Comparison of ENCODE assay signal across 18 cellular contexts in genomic region chr11:47573321-47573720, GRCh38. TPM values are rescaled to one million over a fixed set of nuclear protein-coding genes. Genes with fewer than 3 reads are reported as not detected.
DNase-seq lines count a peak whose midpoint lies in the region; ATAC-seq, FAIRE-seq and TF ChIP-seq lines count a peak whose summit lies in the region.
"Had no signal": no experiment of that assay in that cellular context is flagged by ENCODE, and none has a peak within 500 bp of the region (broad histone marks: within the 10 kb centered on the region; RNA-seq: fewer than 3 reads in every experiment).

No MANE protein-coding gene starts in this region.

- peaks cover 23% of the 10 kb centered on the region for H3K4me1 Mint-ChIP-seq in CD4-positive, alpha-beta T cell (ENCODE audit: low read depth)
- H3K4me1 Mint-ChIP-seq in neural crest cell = peaks cover 15% of the 10 kb centered on the region

- H3K27ac Mint-ChIP-seq in CD4-positive, alpha-beta T cell = peak overlapping the region; percentile 39
- no peak overlapping the region for H3K27ac Mint-ChIP-seq in neural crest cell (ENCODE audit: unreplicated experiment)

- H3K36me3 Mint-ChIP-seq in CD4-positive, alpha-beta T cell (ENCODE audit: low read depth) = peaks cover 83% of the 10 kb centered on the region
- peaks cover 9% of the 10 kb centered on the region for H3K36me3 Mint-ChIP-seq in neural crest cell (ENCODE audit: low read depth)

- no peaks in the 10 kb centered on the region for H3K9me3 ChIP-seq in CD4-positive, alpha-beta T cell (ENCODE audit: control insufficient read depth, low read length)
- no peaks in the 10 kb centered on the region for H3K9me3 ChIP-seq in H1 (ENCODE audit: insufficient read depth in 2 of 2, low read depth in 1 of 2, low read length in 1 of 2)
- H3K9me3 ChIP-seq: body of pancreas, HAP-1, thyroid gland had no signal

- TF ChIP-seq RAD21 in H1 (IDR thresholded peaks at IDR 0.05 in 1 of 2, conservative IDR thresholded peaks at IDR 0.05 in 1 of 2; ENCODE audit: low read depth in 2 of 2, low read length in 2 of 2) = no peak

- TF ChIP-seq POLR2A in H1 (IDR thresholded peaks at IDR 0.05; ENCODE audit: control extremely low read depth in 1 of 2, low read depth in 2 of 2, low read length in 2 of 2) = no peak

- no peak overlapping the region for H2BK15ac ChIP-seq in H1 (ENCODE audit: low read length)

- H3K9me3 Mint-ChIP-seq in CD4-positive, alpha-beta T cell = no peaks in the 10 kb centered on the region
- no peaks in the 10 kb centered on the region for H3K9me3 Mint-ChIP-seq in neural crest cell
- H3K9me3 Mint-ChIP-seq: naive thymus-derived CD8-positive, alpha-beta T cell had no signal

- no peak for TF ChIP-seq CTCF in CD4-positive, alpha-beta T cell (IDR thresholded peaks at IDR 0.05)
- TF ChIP-seq CTCF in H1 (IDR thresholded peaks at IDR 0.05; ENCODE audit: control extremely low read depth in 1 of 3, insufficient read depth in 1 of 3, low read depth in 1 of 3, low read length in 3 of 3) = no peak
- TF ChIP-seq CTCF in neural crest cell (conservative IDR thresholded peaks at IDR 0.05) = no peak

- H3K4me1 ChIP-seq in H1 (replicated peaks in 1 of 4; ENCODE audit: control insufficient read depth in 3 of 4, insufficient read depth in 4 of 4, low read length in 3 of 4) = peaks cover 0 to 5% (median 2%) of the 10 kb centered on the region in 4 experiments; a peak in 2 of 7 replicates

- no peak overlapping the region for H2AK5ac ChIP-seq in H1 (ENCODE audit: low read depth, low read length)

- H3K14ac ChIP-seq in H1 (ENCODE audit: insufficient read length) = no peak overlapping the region

- H3K4me2 ChIP-seq in H1 (ENCODE audit: insufficient read depth in 1 of 2, low read depth in 2 of 2, low read length in 2 of 2) = no peak overlapping the region

- no peak overlapping the region for H3K18ac ChIP-seq in H1 (ENCODE audit: extremely low read depth, low read length)

- H2BK20ac ChIP-seq in H1 (ENCODE audit: low read length) = no peak overlapping the region

- TF ChIP-seq EP300 in H1 (IDR thresholded peaks at IDR 0.05; ENCODE audit: borderline replicate concordance in 1 of 2, low read depth in 2 of 2, low read length in 2 of 2) = no peak

- no peak for FAIRE-seq in H1 (lab: Jason Lieb, UNC)

- POLR2A ChIA-PET in CD4-positive, alpha-beta T cell (lab: Charles Lee) = interaction anchor here (0.7 to 1.3 kb wide), 2 partner anchors 8 to 12 kb away, joined by 3 to 5 read pairs; partner anchors contain the start of gene PTPMT1
- POLR2A ChIA-PET in H1 (lab: Charles Lee; ENCODE audit: partially characterized antibody) = interaction anchor here (1.2 to 4.2 kb wide), 8 partner anchors 8 to 156 kb away, joined by 3 to 25 read pairs (median 6); partner anchors contain the start of genes C1QTNF4, CELF1, FAM180B and PTPMT1

- no peak for DNase-seq in CD4-positive, alpha-beta T cell
- DNase-seq in H1 (ENCODE audit: low read depth in 1 of 2, low spot score in 2 of 2) (no peak), neural crest cell (ENCODE audit: low read depth, low spot score) (no peak), kidney tubule cell (ENCODE audit: low spot score) (no peak), COLO668 (lab: John Stamatoyannopoulos, UW; ENCODE audit: unreplicated experiment) (no peak), ecto neural progenitor cell (ENCODE audit: low spot score) (no peak)
- DNase-seq: ACHN; activated CD4-positive, alpha-beta T cell treated with anti-CD3 and anti-CD28 coated beads for 1 hour; activated naive CD4-positive, alpha-beta T cell; body of pancreas; effector CD8-positive, alpha-beta T cell; MV-4-11; naive thymus-derived CD8-positive, alpha-beta T cell; NK-92 treated with Interleukin-12 subunit alpha and Interleukin-12 subunit beta, amount 100 ng/mL, for 24 hours; retina; thyroid gland had no signal

- intact Hi-C loops in CD4-positive, alpha-beta T cell (cut with DNase I, micrococcal nuclease) = loop anchor here in 1 of 2 experiments (10.0 kb wide), 2 partner anchors 299 to 869 kb away; partner anchors contain the start of genes ARHGAP1, MADD and ZNF408

- peaks cover 6% of the 10 kb centered on the region; the same call in 1 of the 2 replicates for H3K79me1 ChIP-seq in H1 (ENCODE audit: low read depth, low read length)

- H2AFZ ChIP-seq in H1 (ENCODE audit: low read length) = no peak overlapping the region

- ATAC-seq in CD4-positive, alpha-beta T cell (ENCODE audit: poor library complexity) = no peak
- ATAC-seq: body of pancreas; naive thymus-derived CD8-positive, alpha-beta T cell had no signal

- H2BK5ac ChIP-seq in H1 (ENCODE audit: low read depth, low read length) = no peak overlapping the region

- no peak overlapping the region for H2BK12ac ChIP-seq in H1 (ENCODE audit: low read depth, low read length)

- H3K23ac ChIP-seq in H1 (ENCODE audit: insufficient read length) = no peak overlapping the region

- H3K4ac ChIP-seq in H1 (replicated peaks; ENCODE audit: insufficient read length, low read depth, low read length) = no peak overlapping the region

- no peaks in the 10 kb centered on the region for H3K27me3 Mint-ChIP-seq in CD4-positive, alpha-beta T cell
- no peaks in the 10 kb centered on the region for H3K27me3 Mint-ChIP-seq in neural crest cell (ENCODE audit: low read depth)
- H3K27me3 Mint-ChIP-seq: naive thymus-derived CD8-positive, alpha-beta T cell had no signal

- peaks cover 11 to 46% (median 24%) of the 10 kb centered on the region in 4 experiments for H3K36me3 ChIP-seq in H1 (ENCODE audit: control insufficient read depth in 2 of 4, insufficient read depth in 4 of 4, low read length in 3 of 4)

- H3K9ac ChIP-seq in H1 (replicated peaks in 1 of 4; ENCODE audit: extremely low read depth in 1 of 4, low read depth in 3 of 4, low read length in 3 of 4) = peak overlapping the region in 1 of 4 experiments; percentile 25; a peak in 1 of 7 replicates

- no peak overlapping the region for H3K56ac ChIP-seq in H1 (replicated peaks; ENCODE audit: insufficient read length, low read depth, low read length)

- WGBS in H1 (ENCODE audit: extremely low coverage in 1 of 2, insufficient coverage in 1 of 2, insufficient read length in 1 of 2, insufficient replicate concordance in 2 of 2, low coverage in 1 of 2, low lambda C conversion rate in 2 of 2, missing lambda C conversion rate in 1 of 2), 2 experiments = 92% methylated on average over 11 of the region's 11 CpGs; no CpG with 5 or more reads in 1 of the 2 experiments

- H4K20me1 ChIP-seq in H1 (replicated peaks in 1 of 2; ENCODE audit: control insufficient read depth in 1 of 2, insufficient read depth in 2 of 2, low read length in 2 of 2) = peaks cover 0 to 8% of the 10 kb centered on the region in 2 experiments

- H3K79me2 ChIP-seq in H1 (ENCODE audit: control insufficient read depth in 1 of 2, insufficient read depth in 2 of 2, low read length in 2 of 2) = peaks cover 0 to 14% of the 10 kb centered on the region in 2 experiments; a peak in 2 of 4 replicates

- H3K27ac ChIP-seq in CD4-positive, alpha-beta T cell (ENCODE audit: low read depth, low read length) = no peak overlapping the region
- H3K27ac ChIP-seq in H1 (ENCODE audit: low read depth, low read length) = no peak overlapping the region
- H3K27ac ChIP-seq: body of pancreas, thyroid gland had no signal

- no peak overlapping the region for H4K91ac ChIP-seq in H1 (replicated peaks; ENCODE audit: insufficient read length, low read length)

- H2BK120ac ChIP-seq in H1 (replicated peaks; ENCODE audit: low read depth, low read length) = no peak overlapping the region

- H3K4me3 Mint-ChIP-seq in CD4-positive, alpha-beta T cell = no peak overlapping the region
- H3K4me3 Mint-ChIP-seq in neural crest cell = peak overlapping the region; percentile 23
- H3K4me3 Mint-ChIP-seq: naive thymus-derived CD8-positive, alpha-beta T cell had no signal

- H3K27me3 ChIP-seq in CD4-positive, alpha-beta T cell (ENCODE audit: control insufficient read depth, insufficient read depth, low read length) = no peaks in the 10 kb centered on the region
- no peaks in the 10 kb centered on the region for H3K27me3 ChIP-seq in H1 (replicated peaks in 1 of 4; ENCODE audit: control insufficient read depth in 3 of 4, extremely low read depth in 1 of 4, insufficient read depth in 3 of 4, low read length in 3 of 4)
- H3K27me3 ChIP-seq: body of pancreas, thyroid gland had no signal

- CTCF ChIA-PET in CD4-positive, alpha-beta T cell (lab: Charles Lee) = interaction anchor here (0.9 to 1.1 kb wide), 2 partner anchors 10 to 20 kb away, joined by 3 read pairs; no protein-coding TSS in a partner anchor
- CTCF ChIA-PET in H1 (lab: Charles Lee; ENCODE audit: partially characterized antibody) = interaction anchor here (0.9 kb wide), 1 partner anchor 25 kb away, joined by 3 read pairs; no protein-coding TSS in a partner anchor

- H4K8ac ChIP-seq in H1 (ENCODE audit: extremely low read depth, insufficient read depth, low read length) = peak overlapping the region; percentile 58; the same call in 1 of the 2 replicates

- H3K23me2 ChIP-seq in H1 (ENCODE audit: low read depth, low read length) = no peaks in the 10 kb centered on the region

- H3K4me3 ChIP-seq in H1 (ENCODE audit: extremely low read depth in 1 of 4, insufficient read depth in 2 of 4, low read depth in 3 of 4, low read length in 4 of 4) = no peak overlapping the region
- H3K4me3 ChIP-seq: body of pancreas, HAP-1, thyroid gland had no signal

- H4K5ac ChIP-seq in H1 (ENCODE audit: insufficient read length, low read depth, low read length) = no peak overlapping the region

RNA-seq across cellular contexts. Expression of gene KBTBD4, which starts 5.4 kb away (rescaled TPM):
- 10 to 100 TPM; 29.1 to 30.2 TPM for total RNA-seq in CD4-positive, alpha-beta T cell
- total RNA-seq in H1 (2021; fragmentation: NEBNext Ultra II Directional; extraction: Animal tissue kit (Norgen Biotek cat#: 25700)) = 12.0 and 14.0 TPM in 2 replicates
- polyA plus RNA-seq in H1 (2011; rRNA removed) = 15.8 and 19.5 TPM in 2 replicates
- polyA plus RNA-seq in H1 (2011; cell fraction: cytosol; rRNA removed) = 16.5 TPM
- polyA plus RNA-seq in H1 (2011; cell fraction: nucleus; rRNA removed) = 13.0 TPM
- 17.3 to 20.9 TPM (median 18.4 TPM) in 4 replicates for polyA plus RNA-seq in H1 (2012, experiment 1 of 2)
- 16.9 TPM for polyA plus RNA-seq in H1 (2012, experiment 2 of 2)
- polyA plus RNA-seq in H1 (2013, experiment 1 of 2) = 6.7 TPM
- 6.3 TPM for polyA plus RNA-seq in H1 (2013, experiment 2 of 2)
- 31.4 and 31.8 TPM in 2 replicates for polyA minus RNA-seq in H1 (2011; rRNA and poly(A)+ RNA removed)
- 9.2 TPM for polyA minus RNA-seq in H1 (2011; cell fraction: cytosol; rRNA and poly(A)+ RNA removed)
- polyA minus RNA-seq in H1 (2011; cell fraction: nucleus; rRNA and poly(A)+ RNA removed) = 11.4 TPM
- total RNA-seq in neural crest cell = 15.4 and 16.6 TPM in 2 replicates

RNA-seq across cellular contexts. Expression of gene NDUFS3, which starts 5.6 kb away (rescaled TPM):
- total RNA-seq in CD4-positive, alpha-beta T cell = 100 to 1,000 TPM; 139 to 144 TPM
- 135 and 136 TPM in 2 replicates for total RNA-seq in H1 (2021; fragmentation: NEBNext Ultra II Directional; extraction: Animal tissue kit (Norgen Biotek cat#: 25700))
- 201 and 241 TPM in 2 replicates for polyA plus RNA-seq in H1 (2011; rRNA removed)
- polyA plus RNA-seq in H1 (2011; cell fraction: cytosol; rRNA removed) = 379 TPM
- polyA plus RNA-seq in H1 (2011; cell fraction: nucleus; rRNA removed) = 109 TPM
- polyA plus RNA-seq in H1 (2012, experiment 1 of 2) = 129 to 161 TPM (median 145 TPM) in 4 replicates
- polyA plus RNA-seq in H1 (2012, experiment 2 of 2) = 125 TPM
- polyA plus RNA-seq in H1 (2013, experiment 1 of 2) = 112 TPM
- polyA plus RNA-seq in H1 (2013, experiment 2 of 2) = 113 TPM
- polyA minus RNA-seq in H1 (2011; rRNA and poly(A)+ RNA removed) = 133 and 176 TPM in 2 replicates
- 34.5 TPM for polyA minus RNA-seq in H1 (2011; cell fraction: cytosol; rRNA and poly(A)+ RNA removed)
- 58.6 TPM for polyA minus RNA-seq in H1 (2011; cell fraction: nucleus; rRNA and poly(A)+ RNA removed)
- total RNA-seq in neural crest cell = 172 and 178 TPM in 2 replicates

RNA-seq across cellular contexts. Expression of gene PTPMT1, which starts 7.9 kb away (rescaled TPM):
- 10 to 100 TPM; 18.9 to 26.7 TPM for total RNA-seq in CD4-positive, alpha-beta T cell
- total RNA-seq in H1 (2021; fragmentation: NEBNext Ultra II Directional; extraction: Animal tissue kit (Norgen Biotek cat#: 25700)) = 44.8 and 48.4 TPM in 2 replicates
- 105 TPM in 2 replicates for polyA plus RNA-seq in H1 (2011; rRNA removed)
- polyA plus RNA-seq in H1 (2011; cell fraction: cytosol; rRNA removed) = 108 TPM
- 64.6 TPM for polyA plus RNA-seq in H1 (2011; cell fraction: nucleus; rRNA removed)
- 52.6 to 82.7 TPM (median 70.7 TPM) in 4 replicates for polyA plus RNA-seq in H1 (2012, experiment 1 of 2)
- 54.0 TPM for polyA plus RNA-seq in H1 (2012, experiment 2 of 2)
- 58.8 TPM for polyA plus RNA-seq in H1 (2013, experiment 1 of 2)
- 68.4 TPM for polyA plus RNA-seq in H1 (2013, experiment 2 of 2)
- 30.8 TPM in 2 replicates for polyA minus RNA-seq in H1 (2011; rRNA and poly(A)+ RNA removed)
- 26.8 TPM for polyA minus RNA-seq in H1 (2011; cell fraction: cytosol; rRNA and poly(A)+ RNA removed)
- 32.4 TPM for polyA minus RNA-seq in H1 (2011; cell fraction: nucleus; rRNA and poly(A)+ RNA removed)
- total RNA-seq in neural crest cell = 41.8 and 47.0 TPM in 2 replicates

RNA-seq across cellular contexts. Expression of gene FAM180B, which starts 13.2 kb away (rescaled TPM):
- total RNA-seq in CD4-positive, alpha-beta T cell = under 1 TPM; 0.55 to 0.92 TPM
- total RNA-seq in H1 (2021; fragmentation: NEBNext Ultra II Directional; extraction: Animal tissue kit (Norgen Biotek cat#: 25700)) = not detected in 2 replicates
- polyA plus RNA-seq in H1 (2011; rRNA removed) = 0.09 TPM in 1 of 2 replicates, not detected in the other
- polyA plus RNA-seq in H1 (2011; cell fraction: cytosol; rRNA removed) = 0.05 TPM
- polyA plus RNA-seq in H1 (2011; cell fraction: nucleus; rRNA removed) = 0.19 TPM
- 0.15 to 0.25 TPM in 2 of 4 replicates, not detected in the others for polyA plus RNA-seq in H1 (2012, experiment 1 of 2)
- not detected for polyA plus RNA-seq in H1 (2012, experiment 2 of 2)
- 0.04 TPM for polyA plus RNA-seq in H1 (2013, experiment 1 of 2)
- polyA plus RNA-seq in H1 (2013, experiment 2 of 2) = 0.04 TPM
- 0.22 TPM in 1 of 2 replicates, not detected in the other for polyA minus RNA-seq in H1 (2011; rRNA and poly(A)+ RNA removed)
- not detected for polyA minus RNA-seq in H1 (2011; cell fraction: cytosol; rRNA and poly(A)+ RNA removed)
- not detected for polyA minus RNA-seq in H1 (2011; cell fraction: nucleus; rRNA and poly(A)+ RNA removed)
- 0.35 and 0.50 TPM in 2 replicates for total RNA-seq in neural crest cell
- total RNA-seq: lung microvascular endothelial cell had no signal
- polyA plus RNA-seq: naive thymus-derived CD8-positive, alpha-beta T cell had no signal

RNA-seq across cellular contexts. Expression of gene CELF1, which starts 20.4 kb away (rescaled TPM):
- total RNA-seq in CD4-positive, alpha-beta T cell = 100 to 1,000 TPM; 103 to 111 TPM
- total RNA-seq in H1 (2021; fragmentation: NEBNext Ultra II Directional; extraction: Animal tissue kit (Norgen Biotek cat#: 25700)) = 194 and 197 TPM in 2 replicates
- 114 and 131 TPM in 2 replicates for polyA plus RNA-seq in H1 (2011; rRNA removed)
- 135 TPM for polyA plus RNA-seq in H1 (2011; cell fraction: cytosol; rRNA removed)
- 213 TPM for polyA plus RNA-seq in H1 (2011; cell fraction: nucleus; rRNA removed)
- 82.0 to 123 TPM (median 102 TPM) in 4 replicates for polyA plus RNA-seq in H1 (2012, experiment 1 of 2)
- 25.4 TPM for polyA plus RNA-seq in H1 (2012, experiment 2 of 2)
- 111 TPM for polyA plus RNA-seq in H1 (2013, experiment 1 of 2)
- 108 TPM for polyA plus RNA-seq in H1 (2013, experiment 2 of 2)
- polyA minus RNA-seq in H1 (2011; rRNA and poly(A)+ RNA removed) = 334 and 403 TPM in 2 replicates
- polyA minus RNA-seq in H1 (2011; cell fraction: cytosol; rRNA and poly(A)+ RNA removed) = 111 TPM
- 192 TPM for polyA minus RNA-seq in H1 (2011; cell fraction: nucleus; rRNA and poly(A)+ RNA removed)
- 176 and 180 TPM in 2 replicates for total RNA-seq in neural crest cell
